In the genomic region with DNA sequence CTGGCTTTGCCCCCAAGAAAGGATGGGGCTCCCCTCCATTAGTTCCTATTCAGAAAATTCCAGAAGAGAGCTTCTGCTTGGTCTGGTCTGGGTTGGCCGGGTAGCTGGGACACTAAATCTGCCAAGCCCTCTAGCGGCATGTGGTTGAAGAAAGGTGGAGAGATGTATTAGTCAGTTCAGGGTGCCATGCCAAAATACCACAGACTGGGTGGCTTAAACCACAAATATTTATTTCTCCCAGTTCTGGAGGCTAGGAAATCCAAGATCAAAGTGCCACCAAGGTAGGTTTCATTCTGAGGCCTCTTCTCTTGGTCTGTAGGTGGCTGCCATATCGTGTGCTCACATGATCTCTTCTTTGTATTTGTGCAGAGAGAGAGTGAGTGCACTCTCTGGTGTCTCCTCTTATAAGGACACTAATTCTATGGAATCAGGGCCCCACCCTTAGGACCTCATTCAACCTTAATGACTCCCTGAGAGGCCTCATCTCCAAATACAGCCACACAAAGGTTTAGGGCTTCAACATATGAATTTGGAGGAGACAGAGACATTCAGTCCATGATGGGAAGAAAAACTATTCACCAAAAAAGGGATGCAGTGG, we compare ENCODE assay signal across 20 cellular contexts. TPM values are rescaled to one million over a fixed set of nuclear protein-coding genes. Genes with fewer than 3 reads are reported as not detected.
DNase-seq lines count a peak whose midpoint lies in the region; ATAC-seq and TF ChIP-seq lines count a peak whose summit lies in the region.
"Had no signal": no experiment of that assay in that cellular context is flagged by ENCODE, and none has a peak within 500 bp of the region (broad histone marks: within the 10 kb centered on the region; RNA-seq: fewer than 3 reads in every experiment).

No MANE protein-coding gene starts in this region.

- CTCF ChIA-PET in activated CD8-positive, alpha-beta T cell treated with anti-CD3 and anti-CD28 coated beads, Interleukin-2, amount 10 ng/mL, durations not matched to agents 7 days and 5 days (lab: Charles Lee), result interaction anchor here (1.0 to 9.7 kb wide), 2 partner anchors 194 to 204 kb away, joined by 3 to 149 read pairs; no protein-coding TSS in a partner anchor

- H3K9me3 ChIP-seq in adrenal gland (replicated peaks in 1 of 3), result no peaks in the 10 kb centered on the region
- H3K9me3 ChIP-seq: SJCRH30 had no signal

- H3K36me3 Mint-ChIP-seq in activated CD8-positive, alpha-beta T cell treated with anti-CD3 and anti-CD28 coated beads, Interleukin-2, amount 10 ng/mL, durations not matched to agents 7 days and 5 days (ENCODE audit: low read depth), result no peaks in the 10 kb centered on the region

- POLR2A ChIA-PET in activated CD8-positive, alpha-beta T cell treated with anti-CD3 and anti-CD28 coated beads, Interleukin-2, amount 10 ng/mL, durations not matched to agents 7 days and 5 days (lab: Charles Lee), result no interaction called here

- H3K36me3 ChIP-seq in adrenal gland (replicated peaks in 1 of 2), result no peaks in the 10 kb centered on the region
- H3K36me3 ChIP-seq: cardiac muscle cell, SJCRH30 had no signal

- no peak overlapping the region for H3K4me3 ChIP-seq in AG10803 (ENCODE audit: low read length)
- H3K4me3 ChIP-seq in adrenal gland, result no peak overlapping the region
- H3K4me3 ChIP-seq: cardiac muscle cell, SJCRH30, smooth muscle cell had no signal

- TF ChIP-seq POLR2A in adrenal gland (IDR thresholded peaks at IDR 0.05), result no peak

- ATAC-seq in foreskin keratinocyte (peak; percentile 69), GM21360 (IDR thresholded peaks at IDR 0.05; ENCODE audit: unreplicated experiment) (no peak)
- no peak for ATAC-seq in activated CD8-positive, alpha-beta T cell treated with anti-CD3 and anti-CD28 coated beads, Interleukin-2, amount 10 ng/mL, durations not matched to agents 7 days and 5 days
- ATAC-seq: effector memory CD8-positive, alpha-beta T cell; stimulated activated naive CD8-positive, alpha-beta T cell treated with anti-CD3 and anti-CD28 coated beads, Interleukin-15, Interleukin-2, amounts not matched to agents 100 U/mL and 50 U/mL, for 24 hours had no signal

- intact Hi-C loops in adrenal gland (cut with DNase I), result no loop called here

- H3K4me3 Mint-ChIP-seq in activated CD8-positive, alpha-beta T cell treated with anti-CD3 and anti-CD28 coated beads, Interleukin-2, amount 10 ng/mL, durations not matched to agents 7 days and 5 days, result no peak overlapping the region
- H3K4me3 Mint-ChIP-seq: effector memory CD8-positive, alpha-beta T cell; immature natural killer cell had no signal

- H3K27me3 ChIP-seq in foreskin keratinocyte, result peaks cover 34% of the 10 kb centered on the region
- no peaks in the 10 kb centered on the region for H3K27me3 ChIP-seq in adrenal gland
- H3K27me3 ChIP-seq: cardiac muscle cell, SJCRH30 had no signal

- 79 to 95% (median 92%) methylated on average over 3 of the region's 3 CpGs for WGBS in adrenal gland, 4 donors

- TF ChIP-seq CTCF in AG10803 (conservative IDR thresholded peaks at IDR 0.05; ENCODE audit: low read length) (peak; percentile 43), foreskin keratinocyte (conservative IDR thresholded peaks at IDR 0.05) (peak; percentile 52), adrenal gland (IDR thresholded peaks at IDR 0.05) (no peak)

- H3K27me3 Mint-ChIP-seq in activated CD8-positive, alpha-beta T cell treated with anti-CD3 and anti-CD28 coated beads, Interleukin-2, amount 10 ng/mL, durations not matched to agents 7 days and 5 days (ENCODE audit: low read depth), result peaks cover 22% of the 10 kb centered on the region

- no peak overlapping the region for H3K27ac Mint-ChIP-seq in activated CD8-positive, alpha-beta T cell treated with anti-CD3 and anti-CD28 coated beads, Interleukin-2, amount 10 ng/mL, durations not matched to agents 7 days and 5 days
- H3K27ac Mint-ChIP-seq: effector memory CD8-positive, alpha-beta T cell; H9; immature natural killer cell had no signal

- no peaks in the 10 kb centered on the region for H3K4me1 ChIP-seq in foreskin keratinocyte
- peaks cover 0 to 3% of the 10 kb centered on the region in 2 donors for H3K4me1 ChIP-seq in adrenal gland (replicated peaks in 1 of 2)

- peak; percentile 75 for DNase-seq in AG10803 (ENCODE audit: low read depth)
- peak; percentile 88 for DNase-seq in HT-29 (ENCODE audit: low spot score)
- peak; percentile 98 for DNase-seq in SW480 (ENCODE audit: low spot score)
- peak; percentile 58 to 91 for DNase-seq in foreskin keratinocyte
- no peak for DNase-seq in adrenal gland
- no peak for DNase-seq in activated CD8-positive, alpha-beta T cell treated with anti-CD3 and anti-CD28 coated beads, Interleukin-2, amount 10 ng/mL, durations not matched to agents 7 days and 5 days
- no peak for DNase-seq in NCI-H748 (lab: John Stamatoyannopoulos, UW; ENCODE audit: unreplicated experiment)
- DNase-seq: activated gamma-delta T cell treated with Interleukin-2 at 50 U/mL for 16 hours; AML-193; DMS153; effector memory CD8-positive, alpha-beta T cell; H9; immature natural killer cell; Kasumi-1; NCI-H2029 treated with DMSO at 0.1 percent for 48 hours; SJCRH30; stimulated activated naive CD8-positive, alpha-beta T cell treated with anti-CD3 and anti-CD28 coated beads, Interleukin-15, Interleukin-2, amounts not matched to agents 100 U/mL and 50 U/mL, for 24 hours had no signal

- no peak overlapping the region for H3K27ac ChIP-seq in foreskin keratinocyte
- no peak overlapping the region for H3K27ac ChIP-seq in adrenal gland
- H3K27ac ChIP-seq: cardiac muscle cell, SJCRH30 had no signal

- H3K4me1 Mint-ChIP-seq in activated CD8-positive, alpha-beta T cell treated with anti-CD3 and anti-CD28 coated beads, Interleukin-2, amount 10 ng/mL, durations not matched to agents 7 days and 5 days (ENCODE audit: low read depth), result peaks cover 6% of the 10 kb centered on the region

- H3K9me3 Mint-ChIP-seq in activated CD8-positive, alpha-beta T cell treated with anti-CD3 and anti-CD28 coated beads, Interleukin-2, amount 10 ng/mL, durations not matched to agents 7 days and 5 days (ENCODE audit: insufficient read depth), result no peaks in the 10 kb centered on the region
- H3K9me3 Mint-ChIP-seq: effector memory CD8-positive, alpha-beta T cell; H9; immature natural killer cell had no signal

RNA-seq across cellular contexts. Expression of a gene that starts 38.7 kb away (rescaled TPM):
- total RNA-seq in HT-29 (2014; rRNA removed; shearing (Covaris generic)), result 6.4 and 7.9 TPM in 2 replicates
- total RNA-seq in foreskin keratinocyte, result 13.8 and 15.3 TPM in 2 replicates
- 5.2 and 5.6 TPM in 2 replicates for polyA plus RNA-seq in foreskin keratinocyte
- total RNA-seq in adrenal gland, result 10 to 100 TPM in 7 of 8 donors, 1 to 10 TPM in 1; 4.4 to 30.7 (median 20.4) TPM
- polyA plus RNA-seq in adrenal gland, result 10 to 100 TPM; 10.8 to 27.8 (median 21.2) TPM
- 10 to 100 TPM; 32.6 to 33.2 TPM for total RNA-seq in activated CD8-positive, alpha-beta T cell treated with anti-CD3 and anti-CD28 coated beads, Interleukin-2, amount 10 ng/mL, durations not matched to agents 7 days and 5 days

RNA-seq across cellular contexts. Expression of a gene that starts 46.2 kb away (rescaled TPM):
- total RNA-seq in HT-29 (2014; rRNA removed; shearing (Covaris generic)), result 43.8 and 48.2 TPM in 2 replicates
- 1.2 and 2.1 TPM in 2 replicates for total RNA-seq in foreskin keratinocyte
- polyA plus RNA-seq in foreskin keratinocyte, result 1.5 and 1.8 TPM in 2 replicates
- 10 to 100 TPM in 7 of 8 donors, 1 to 10 TPM in 1; 2.0 to 58.0 (median 27.1) TPM for total RNA-seq in adrenal gland
- 10 to 100 TPM; 13.4 to 32.4 (median 13.7) TPM for polyA plus RNA-seq in adrenal gland
- 10 to 100 TPM; 26.0 to 27.7 TPM for total RNA-seq in activated CD8-positive, alpha-beta T cell treated with anti-CD3 and anti-CD28 coated beads, Interleukin-2, amount 10 ng/mL, durations not matched to agents 7 days and 5 days

Comparison
In these comparisons a context has a peak if more than half of its experiments do, and no peak if none do; other contexts are left out.
1. DNase-seq: peak in AG10803 (single experiment), HT-29 (single experiment), SW480 (single experiment) and foreskin keratinocyte (2 of 2); none in adrenal gland (0 of 7), activated CD8-positive, alpha-beta T cell treated with anti-CD3 and anti-CD28 coated beads, Interleukin-2, amount 10 ng/mL, durations not matched to agents 7 days and 5 days (single experiment) and NCI-H748 (single experiment).
2. CTCF ChIP-seq: peak in AG10803 (single experiment) and foreskin keratinocyte (single experiment); none in adrenal gland (0 of 6).